ENCODE assay signal across 25 cellular contexts in genomic region chr5:148523139-148523538, GRCh38.
DNase-seq lines count a peak whose midpoint lies in the region; ATAC-seq, FAIRE-seq and TF ChIP-seq lines count a peak whose summit lies in the region.
"Had no signal": no experiment of that assay in that cellular context is flagged by ENCODE, and none has a peak within 500 bp of the region (broad histone marks: within the 10 kb centered on the region; RNA-seq: fewer than 3 reads in every experiment).

No MANE protein-coding gene starts in this region.

- H3K14ac ChIP-seq in mesenchymal stem cell (ENCODE audit: low read length in 2 of 2): no peak overlapping the region

- intact Hi-C loops in MCF 10A (cut with micrococcal nuclease) (no loop called here), mammary epithelial cell (cut with micrococcal nuclease) (no loop called here), OCI-LY7 (cut with micrococcal nuclease; ENCODE audit: unreplicated experiment) (no loop called here), body of pancreas (cut with DNase I) (no loop called here), prostate gland (cut with DNase I) (no loop called here)

- H3K36me3 Mint-ChIP-seq in MCF 10A (ENCODE audit: insufficient read depth, unreplicated experiment): no peaks in the 10 kb centered on the region
- H3K36me3 Mint-ChIP-seq: activated CD8-positive, alpha-beta memory T cell treated with anti-CD3 and anti-CD28 coated beads, Interleukin-2, amount 10 ng/mL, durations not matched to agents 7 days and 5 days; activated naive CD4-positive, alpha-beta T cell treated with anti-CD3 and anti-CD28 coated beads, Interleukin-2, amount 10 ng/mL, durations not matched to agents 7 days and 5 days; immature natural killer cell had no signal

- no peaks in the 10 kb centered on the region for H3K79me2 ChIP-seq in mammary epithelial cell (ENCODE audit: insufficient read depth, low read length)
- no peaks in the 10 kb centered on the region for H3K79me2 ChIP-seq in OCI-LY7 (ENCODE audit: insufficient read depth, low read depth, low read length)

- H3K27me3 Mint-ChIP-seq in MCF 10A (ENCODE audit: insufficient read depth, unreplicated experiment): no peaks in the 10 kb centered on the region
- H3K27me3 Mint-ChIP-seq: activated naive CD4-positive, alpha-beta T cell treated with anti-CD3 and anti-CD28 coated beads, Interleukin-2, amount 10 ng/mL, durations not matched to agents 7 days and 5 days had no signal

- no peak overlapping the region for H3K23ac ChIP-seq in mesenchymal stem cell (ENCODE audit: low read length in 2 of 2)

- no peaks in the 10 kb centered on the region for H4K20me1 ChIP-seq in mammary epithelial cell (ENCODE audit: insufficient read depth, low read length)
- no peaks in the 10 kb centered on the region for H4K20me1 ChIP-seq in OCI-LY7 (ENCODE audit: insufficient read depth, low read length)

- H3K79me1 ChIP-seq in mesenchymal stem cell (replicated peaks; ENCODE audit: low read length, poor library complexity, severe bottlenecking): no peaks in the 10 kb centered on the region

- dilution Hi-C loops in mammary epithelial cell (cut with HindIII; ENCODE audit: low sequenced_read_pairs): no loop called here

- POLR2A ChIA-PET in MCF 10A (lab: Yijun Ruan, JAX) (interaction anchor here (0.6 kb wide), 1 partner anchor 170 kb away, joined by 3 read pairs; no protein-coding TSS in a partner anchor), OCI-LY7 (lab: Charles Lee) (no interaction called here)

- FAIRE-seq in small intestine (lab: Jason Lieb, UNC): no peak

- no peak overlapping the region for H4K8ac ChIP-seq in mesenchymal stem cell (ENCODE audit: low read length)

- peaks cover 10% of the 10 kb centered on the region for H3K27me3 ChIP-seq in mammary epithelial cell (ENCODE audit: insufficient read depth, low read length)
- no peaks in the 10 kb centered on the region for H3K27me3 ChIP-seq in body of pancreas
- H3K27me3 ChIP-seq in small intestine (ENCODE audit: control insufficient read depth in 2 of 2, insufficient read depth in 2 of 2, low read length in 2 of 2): no peaks in the 10 kb centered on the region
- H3K27me3 ChIP-seq in mesenchymal stem cell (ENCODE audit: control insufficient read depth in 1 of 2, insufficient read depth in 1 of 2, low read length in 2 of 2): no peaks in the 10 kb centered on the region
- H3K27me3 ChIP-seq in prostate gland (replicated peaks; ENCODE audit: insufficient read depth): no peaks in the 10 kb centered on the region
- H3K27me3 ChIP-seq: brain microvascular endothelial cell, heart left ventricle, suprapubic skin had no signal

- H2BK5ac ChIP-seq in mesenchymal stem cell (ENCODE audit: low read depth, low read length, poor library complexity, severe bottlenecking): no peak overlapping the region

- in situ Hi-C loops in mammary epithelial cell (cut with MboI; ENCODE audit: low sequenced_read_pairs in 2 of 2): no loop called here

- no peaks in the 10 kb centered on the region for H3K9me3 Mint-ChIP-seq in MCF 10A (ENCODE audit: unreplicated experiment)
- H3K9me3 Mint-ChIP-seq: activated naive CD4-positive, alpha-beta T cell treated with anti-CD3 and anti-CD28 coated beads, Interleukin-2, amount 10 ng/mL, durations not matched to agents 7 days and 5 days; immature natural killer cell had no signal

- H2AFZ ChIP-seq in mammary epithelial cell (ENCODE audit: low read depth, low read length) (no peak overlapping the region), OCI-LY7 (ENCODE audit: low read length) (no peak overlapping the region), mesenchymal stem cell (ENCODE audit: low read depth, low read length) (no peak overlapping the region)

- 62% methylated on average over 5 of the region's 5 CpGs for WGBS in mammary epithelial cell (ENCODE audit: low coverage, missing lambda C conversion rate)
- WGBS in body of pancreas, 2 donors: 57% methylated on average over 5 of the region's 5 CpGs
- WGBS in small intestine, 3 donors: 73 to 81% (median 79%) methylated on average over 5 of the region's 5 CpGs
- 64% methylated on average over 5 of the region's 5 CpGs for WGBS in mesenchymal stem cell
- WGBS in prostate gland: 81% methylated on average over 5 of the region's 5 CpGs

- H3K27ac ChIP-seq in mammary epithelial cell (ENCODE audit: insufficient read depth, low read depth, low read length): no peak overlapping the region
- H3K27ac ChIP-seq in OCI-LY7 (ENCODE audit: low read depth, low read length, poor library complexity, severe bottlenecking): no peak overlapping the region
- no peak overlapping the region for H3K27ac ChIP-seq in body of pancreas
- H3K27ac ChIP-seq in small intestine (ENCODE audit: low read depth in 1 of 2, low read length in 1 of 2): no peak overlapping the region
- no peak overlapping the region for H3K27ac ChIP-seq in mesenchymal stem cell (ENCODE audit: low read length, poor library complexity, severe bottlenecking)
- no peak overlapping the region for H3K27ac ChIP-seq in prostate gland
- H3K27ac ChIP-seq: brain microvascular endothelial cell, epithelial cell of prostate, heart left ventricle, psoas muscle, RWPE1, suprapubic skin had no signal

- no peak overlapping the region for H3K4ac ChIP-seq in mesenchymal stem cell (ENCODE audit: low read depth in 1 of 2, low read length in 2 of 2)

- H2BK120ac ChIP-seq in mesenchymal stem cell (ENCODE audit: low read depth, low read length): no peak overlapping the region

- no peak overlapping the region for H2AK5ac ChIP-seq in mesenchymal stem cell (ENCODE audit: low read length, severe bottlenecking)

- no peaks in the 10 kb centered on the region for H3K9me2 ChIP-seq in OCI-LY7 (ENCODE audit: insufficient read depth, low read length)

- H3K36me3 ChIP-seq in mammary epithelial cell (ENCODE audit: insufficient read depth, low read length) (no peaks in the 10 kb centered on the region), OCI-LY7 (ENCODE audit: insufficient read depth, low read length) (no peaks in the 10 kb centered on the region), body of pancreas (replicated peaks in 1 of 2; ENCODE audit: insufficient read depth in 1 of 2, low read depth in 2 of 2) (no peaks in the 10 kb centered on the region), small intestine (ENCODE audit: control insufficient read depth in 2 of 2, insufficient read depth in 2 of 2, low read length in 2 of 2) (peaks cover 0 to 6% of the 10 kb centered on the region in 2 donors), mesenchymal stem cell (ENCODE audit: control insufficient read depth in 1 of 2, insufficient read depth in 2 of 2, low read depth in 1 of 2, low read length in 2 of 2) (no peaks in the 10 kb centered on the region), prostate gland (no peaks in the 10 kb centered on the region)
- H3K36me3 ChIP-seq: brain microvascular endothelial cell, heart left ventricle, suprapubic skin had no signal

- H3K4me2 ChIP-seq in mammary epithelial cell (ENCODE audit: insufficient read depth, low read depth, low read length) (no peak overlapping the region), OCI-LY7 (ENCODE audit: low read length) (no peak overlapping the region), mesenchymal stem cell (ENCODE audit: low read length, poor library complexity, severe bottlenecking) (no peak overlapping the region)

- no peak overlapping the region for H4K91ac ChIP-seq in mesenchymal stem cell (ENCODE audit: low read length)

- BruUV-seq in MCF 10A (replicated peaks; lab: Mats Ljungman, UMichigan): no TSS peak
- BruUV-seq in mammary epithelial cell (replicated peaks; lab: Mats Ljungman, UMichigan): no TSS peak
- BruUV-seq in OCI-LY7 (replicated peaks; lab: Mats Ljungman, UMichigan): no TSS peak

- no peak overlapping the region for H2BK12ac ChIP-seq in mesenchymal stem cell (ENCODE audit: low read length in 2 of 2)

- H3K4me3 Mint-ChIP-seq in MCF 10A (ENCODE audit: unreplicated experiment): no peak overlapping the region
- H3K4me3 Mint-ChIP-seq: activated CD8-positive, alpha-beta memory T cell treated with anti-CD3 and anti-CD28 coated beads, Interleukin-2, amount 10 ng/mL, durations not matched to agents 7 days and 5 days; activated naive CD4-positive, alpha-beta T cell treated with anti-CD3 and anti-CD28 coated beads, Interleukin-2, amount 10 ng/mL, durations not matched to agents 7 days and 5 days; immature natural killer cell had no signal

- TF ChIP-seq CTCF in MCF 10A (IDR thresholded peaks at IDR 0.05; ENCODE audit: unreplicated experiment): no peak
- TF ChIP-seq CTCF in mammary epithelial cell (conservative IDR thresholded peaks at IDR 0.05 in 1 of 2, IDR thresholded peaks at IDR 0.05 in 1 of 2; ENCODE audit: extremely low read depth in 1 of 2, insufficient read depth in 1 of 2, low read depth in 1 of 2, low read length in 2 of 2): no peak
- peak; percentile 26; the same call in 1 of the 2 replicates for TF ChIP-seq CTCF in OCI-LY7 (conservative IDR thresholded peaks at IDR 0.05; ENCODE audit: low read length)
- peak in 3 of 7 experiments; percentile 19 to 36 (median 20) for TF ChIP-seq CTCF in body of pancreas (IDR thresholded peaks at IDR 0.05)
- TF ChIP-seq CTCF in prostate gland (IDR thresholded peaks at IDR 0.05): no peak

- CTCF ChIA-PET in MCF 10A (lab: Yijun Ruan, JAX) (interaction anchor here (0.9 to 1.0 kb wide), 2 partner anchors 12 to 208 kb away, joined by 3 read pairs; no protein-coding TSS in a partner anchor), mammary epithelial cell (lab: Charles Lee; ENCODE audit: low non-redundant PET) (no interaction called here), OCI-LY7 (lab: Charles Lee; ENCODE audit: unreplicated experiment) (no interaction called here)

- TF ChIP-seq POLR2A in body of pancreas (IDR thresholded peaks at IDR 0.05) (no peak), prostate gland (IDR thresholded peaks at IDR 0.05) (no peak)

- no peaks in the 10 kb centered on the region for H3K4me1 Mint-ChIP-seq in MCF 10A (ENCODE audit: insufficient read depth, unreplicated experiment)
- H3K4me1 Mint-ChIP-seq: activated CD8-positive, alpha-beta memory T cell treated with anti-CD3 and anti-CD28 coated beads, Interleukin-2, amount 10 ng/mL, durations not matched to agents 7 days and 5 days; activated naive CD4-positive, alpha-beta T cell treated with anti-CD3 and anti-CD28 coated beads, Interleukin-2, amount 10 ng/mL, durations not matched to agents 7 days and 5 days; immature natural killer cell had no signal

- DNase-seq in MCF 10A (ENCODE audit: unreplicated experiment) (peak; percentile 13), mammary epithelial cell (no peak), OCI-LY7 (ENCODE audit: low spot score) (no peak), body of pancreas (peak in 3 of 4 donors; percentile 9 to 28 (median 16)), small intestine (peak; percentile 2), mesenchymal stem cell (no peak), SW 1271 (lab: John Stamatoyannopoulos, UW) (no peak), prostate gland (ENCODE audit: low spot score) (no peak)
- DNase-seq: ACHN; activated CD4-positive, alpha-beta T cell treated with anti-CD3 and anti-CD28 coated beads, Interleukin-2, amount 50 U/mL, for 1 hour; activated CD8-positive, alpha-beta memory T cell treated with anti-CD3 and anti-CD28 coated beads, Interleukin-2, amount 10 ng/mL, durations not matched to agents 7 days and 5 days; activated naive CD4-positive, alpha-beta T cell treated with anti-CD3 and anti-CD28 coated beads, Interleukin-2, amount 10 ng/mL, durations not matched to agents 7 days and 5 days; brain microvascular endothelial cell; COR-L47; heart left ventricle; immature natural killer cell; MM.1S; NCI-H2107; NCI-H446 treated with DMSO at 0.1 percent for 48 hours; nucleus accumbens; psoas muscle; stimulated activated naive CD4-positive, alpha-beta T cell had no signal

- ATAC-seq in body of pancreas: no peak
- ATAC-seq: activated CD8-positive, alpha-beta memory T cell treated with anti-CD3 and anti-CD28 coated beads, Interleukin-2, amount 10 ng/mL, durations not matched to agents 7 days and 5 days; heart left ventricle; psoas muscle had no signal

- no peaks in the 10 kb centered on the region for H3K4me1 ChIP-seq in mammary epithelial cell (ENCODE audit: insufficient read depth, low read length)
- H3K4me1 ChIP-seq in OCI-LY7 (ENCODE audit: insufficient read depth, low read length, poor library complexity, severe bottlenecking): no peaks in the 10 kb centered on the region
- no peaks in the 10 kb centered on the region for H3K4me1 ChIP-seq in body of pancreas
- H3K4me1 ChIP-seq in small intestine (ENCODE audit: control insufficient read depth in 2 of 2, insufficient read depth in 1 of 2, low read depth in 1 of 2, low read length in 1 of 2): no peaks in the 10 kb centered on the region
- no peaks in the 10 kb centered on the region for H3K4me1 ChIP-seq in mesenchymal stem cell (ENCODE audit: control insufficient read depth, insufficient read depth, low read depth, low read length)
- no peaks in the 10 kb centered on the region for H3K4me1 ChIP-seq in prostate gland (replicated peaks)
- H3K4me1 ChIP-seq: heart left ventricle, psoas muscle, suprapubic skin had no signal

- H2BK15ac ChIP-seq in mesenchymal stem cell (ENCODE audit: low read depth, poor library complexity, severe bottlenecking): no peak overlapping the region

- no peak overlapping the region for H3K18ac ChIP-seq in mesenchymal stem cell (ENCODE audit: low read depth in 1 of 2, low read length in 2 of 2)

- no peak overlapping the region for H3K4me3 ChIP-seq in mammary epithelial cell (replicated peaks in 1 of 3; ENCODE audit: insufficient read depth in 1 of 3, low read depth in 2 of 3, low read length in 3 of 3)
- H3K4me3 ChIP-seq in OCI-LY7 (ENCODE audit: low read depth, low read length, poor library complexity, severe bottlenecking): no peak overlapping the region
- no peak overlapping the region for H3K4me3 ChIP-seq in body of pancreas
- H3K4me3 ChIP-seq in small intestine (ENCODE audit: low read depth in 1 of 2, low read length in 2 of 2): no peak overlapping the region
- H3K4me3 ChIP-seq in mesenchymal stem cell (ENCODE audit: insufficient read depth in 1 of 2, low read depth in 1 of 2, low read length in 2 of 2): no peak overlapping the region
- no peak overlapping the region for H3K4me3 ChIP-seq in prostate gland
- H3K4me3 ChIP-seq: heart left ventricle, psoas muscle, suprapubic skin had no signal

- no peak overlapping the region for H3K9ac ChIP-seq in mammary epithelial cell (ENCODE audit: insufficient read depth, low read length)
- no peak overlapping the region for H3K9ac ChIP-seq in mesenchymal stem cell (ENCODE audit: low read length)

- H3K9me3 ChIP-seq in mammary epithelial cell (replicated peaks; ENCODE audit: insufficient read depth, low read length) (no peaks in the 10 kb centered on the region), OCI-LY7 (ENCODE audit: low read length) (no peaks in the 10 kb centered on the region), body of pancreas (no peaks in the 10 kb centered on the region), small intestine (ENCODE audit: control insufficient read depth, low read depth) (no peaks in the 10 kb centered on the region), mesenchymal stem cell (ENCODE audit: control insufficient read depth, low read length) (no peaks in the 10 kb centered on the region), prostate gland (no peaks in the 10 kb centered on the region)
- H3K9me3 ChIP-seq: heart left ventricle, psoas muscle, suprapubic skin had no signal

- H3K27ac Mint-ChIP-seq in MCF 10A (ENCODE audit: low read depth, unreplicated experiment): no peak overlapping the region
- H3K27ac Mint-ChIP-seq: activated CD8-positive, alpha-beta memory T cell treated with anti-CD3 and anti-CD28 coated beads, Interleukin-2, amount 10 ng/mL, durations not matched to agents 7 days and 5 days; activated naive CD4-positive, alpha-beta T cell treated with anti-CD3 and anti-CD28 coated beads, Interleukin-2, amount 10 ng/mL, durations not matched to agents 7 days and 5 days; immature natural killer cell had no signal

Comparison
In these comparisons a context has a peak if more than half of its experiments do, and no peak if none do; other contexts are left out.
1. DNase-seq: peak in MCF 10A (single experiment), body of pancreas (3 of 4) and small intestine (single experiment); none in mammary epithelial cell (single experiment), OCI-LY7 (single experiment), mesenchymal stem cell (single experiment), SW 1271 (0 of 2) and prostate gland (single experiment).